Comparison of ENCODE assay signal across 22 cellular contexts in genomic region chr2:76861708-76862107, GRCh38.
DNase-seq lines count a peak whose midpoint lies in the region; ATAC-seq and TF ChIP-seq lines count a peak whose summit lies in the region.
"Had no signal": no experiment of that assay in that cellular context is flagged by ENCODE, and none has a peak within 500 bp of the region (broad histone marks: within the 10 kb centered on the region; RNA-seq: fewer than 3 reads in every experiment).

No MANE protein-coding gene starts in this region.

- H3K27me3 ChIP-seq in Peyer's patch (no peaks in the 10 kb centered on the region), psoas muscle (ENCODE audit: insufficient read depth in 3 of 3, low read length in 2 of 3) (no peaks in the 10 kb centered on the region)
- H3K27me3 ChIP-seq: testis had no signal

- H3K27ac ChIP-seq in Peyer's patch (no peak overlapping the region), psoas muscle (no peak overlapping the region)
- H3K27ac ChIP-seq: testis had no signal

- H3K36me3 ChIP-seq in Peyer's patch (no peaks in the 10 kb centered on the region), psoas muscle (ENCODE audit: insufficient read depth in 1 of 2, low read depth in 1 of 2) (no peaks in the 10 kb centered on the region)

- H3K9me3 ChIP-seq in Peyer's patch: no peaks in the 10 kb centered on the region
- H3K9me3 ChIP-seq in psoas muscle: no peaks in the 10 kb centered on the region
- H3K9me3 ChIP-seq: testis had no signal

- intact Hi-C loops in psoas muscle (cut with DNase I): no loop called here

- no peaks in the 10 kb centered on the region for H3K4me1 ChIP-seq in Peyer's patch
- no peaks in the 10 kb centered on the region for H3K4me1 ChIP-seq in psoas muscle
- H3K4me1 ChIP-seq: testis had no signal

- no peak overlapping the region for H3K4me3 ChIP-seq in choroid plexus epithelial cell (ENCODE audit: low read depth, low read length)
- no peak overlapping the region for H3K4me3 ChIP-seq in Peyer's patch
- H3K4me3 ChIP-seq in psoas muscle: no peak overlapping the region
- H3K4me3 ChIP-seq: testis had no signal

- ATAC-seq in GM18858 (IDR thresholded peaks at IDR 0.05; ENCODE audit: unreplicated experiment) (peak; percentile 69), HG03432 (IDR thresholded peaks at IDR 0.05; ENCODE audit: unreplicated experiment) (peak; percentile 76), HG03175 (IDR thresholded peaks at IDR 0.05; ENCODE audit: unreplicated experiment) (no peak), HG03521 (IDR thresholded peaks at IDR 0.05; ENCODE audit: unreplicated experiment) (no peak), psoas muscle (no peak)
- ATAC-seq: activated CD8-positive, alpha-beta memory T cell treated with anti-CD3 and anti-CD28 coated beads, Interleukin-2, amount 10 ng/mL, durations not matched to agents 7 days and 5 days; activated naive CD8-positive, alpha-beta T cell treated with anti-CD3 and anti-CD28 coated beads, Interleukin-2, amount 50 U/mL, for 24 hours; activated T-helper 17 cell treated with anti-CD3 and anti-CD28 coated beads, Interleukin-2, amount 50 U/mL, for 72 hours; stimulated activated memory B cell treated with anti-CD40 and anti-IgM and Interleukin-4, amounts not matched to agents 10 μg/mL and 1 μg/mL and 100 μg/mL, for 72 hours had no signal

- DNase-seq in OCI-M1 (lab: John Stamatoyannopoulos, UW): peak; percentile 44
- peak; percentile 66 for DNase-seq in choroid plexus epithelial cell (ENCODE audit: low read depth)
- DNase-seq in Peyer's patch: no peak
- no peak for DNase-seq in psoas muscle
- DNase-seq: activated CD4-positive, alpha-beta T cell treated with anti-CD3 and anti-CD28 coated beads for 48 hours; activated CD8-positive, alpha-beta memory T cell treated with anti-CD3 and anti-CD28 coated beads, Interleukin-2, amount 10 ng/mL, durations not matched to agents 7 days and 5 days; activated naive CD8-positive, alpha-beta T cell treated with anti-CD3 and anti-CD28 coated beads, Interleukin-2, amount 50 U/mL, for 24 hours; CD4-positive, alpha-beta T cell; DMS153; GDM1; H9; KG1; NCI-H1105 treated with DMSO at 0.1 percent for 48 hours; NCI-H510A treated with DMSO at 0.1 percent for 48 hours; stimulated activated CD4-positive, alpha-beta T cell treated with anti-CD3 and anti-CD28 coated beads, Interleukin-1b, Interleukin-23, amount 100 ng/mL, for 48 hours; testis had no signal

- no peak for TF ChIP-seq CTCF in choroid plexus epithelial cell (conservative IDR thresholded peaks at IDR 0.05; ENCODE audit: low read depth, low read length)
- no peak for TF ChIP-seq CTCF in Peyer's patch (IDR thresholded peaks at IDR 0.05)
- TF ChIP-seq CTCF in psoas muscle (IDR thresholded peaks at IDR 0.05): no peak

- no peak for TF ChIP-seq POLR2A in Peyer's patch (IDR thresholded peaks at IDR 0.05)

- 31 to 40% (median 32%) methylated on average over 3 of the region's 3 CpGs for WGBS in psoas muscle, 3 donors

Comparison
In these comparisons a context has a peak if more than half of its experiments do, and no peak if none do; other contexts are left out.
1. ATAC-seq: peak in GM18858 (single experiment) and HG03432 (single experiment); none in HG03175 (single experiment), HG03521 (single experiment) and psoas muscle (0 of 4).
2. DNase-seq: peak in OCI-M1 (single experiment) and choroid plexus epithelial cell (single experiment); none in Peyer's patch (0 of 3) and psoas muscle (0 of 2).